In genomic region chr6:35487653-35488516, GRCh38 we compare ENCODE assay signal across 9 cellular contexts. TPM values are rescaled to one million over a fixed set of nuclear protein-coding genes. Genes with fewer than 3 reads are reported as not detected.
DNase-seq lines count a peak whose midpoint lies in the region; ATAC-seq and TF ChIP-seq lines count a peak whose summit lies in the region.
"Had no signal": no experiment of that assay in that cellular context is flagged by ENCODE, and none has a peak within 500 bp of the region (broad histone marks: within the 10 kb centered on the region; RNA-seq: fewer than 3 reads in every experiment).

No MANE protein-coding gene starts in this region.

- peaks cover 31% of the 10 kb centered on the region for H3K4me1 ChIP-seq in GM23248 (ENCODE audit: insufficient read depth)
- peaks cover 48% of the 10 kb centered on the region for H3K4me1 ChIP-seq in PC-3 (ENCODE audit: insufficient read depth, low read length)
- peaks cover 71 to 98% (median 80%) of the 10 kb centered on the region in 3 donors for H3K4me1 ChIP-seq in esophagus squamous epithelium
- H3K4me1 ChIP-seq in sigmoid colon, result peaks cover 0 to 100% (median 92%) of the 10 kb centered on the region in 4 donors

- ATAC-seq in PC-3 (peak; percentile 23), GM21423 (IDR thresholded peaks at IDR 0.05; ENCODE audit: unreplicated experiment) (no peak)

- BruUV-seq in PC-3 (replicated peaks; lab: Mats Ljungman, UMichigan), result no TSS peak

- TF ChIP-seq EP300 in sigmoid colon (IDR thresholded peaks at IDR 0.05), result no peak

- H4K20me1 ChIP-seq in GM23248 (ENCODE audit: insufficient read depth), result no peaks in the 10 kb centered on the region
- no peaks in the 10 kb centered on the region for H4K20me1 ChIP-seq in PC-3 (ENCODE audit: low read length)

- H3K9me2 ChIP-seq in GM23248 (ENCODE audit: insufficient read depth), result no peaks in the 10 kb centered on the region
- no peaks in the 10 kb centered on the region for H3K9me2 ChIP-seq in PC-3 (replicated peaks; ENCODE audit: low read length)

- no peaks in the 10 kb centered on the region for H3K36me3 Mint-ChIP-seq in activated CD4-positive, alpha-beta memory T cell treated with anti-CD3 and anti-CD28 coated beads, Interleukin-2, amount 10 ng/mL, durations not matched to agents 7 days and 5 days (ENCODE audit: low read depth)

- POLR2A ChIA-PET in PC-3 (lab: Charles Lee; ENCODE audit: unreplicated experiment), result no interaction called here
- POLR2A ChIA-PET in activated CD4-positive, alpha-beta memory T cell treated with anti-CD3 and anti-CD28 coated beads, Interleukin-2, amount 10 ng/mL, durations not matched to agents 7 days and 5 days (lab: Charles Lee), result interaction anchor here (1.2 to 1.4 kb wide), 2 partner anchors 10 to 13 kb away, joined by 3 read pairs; no protein-coding TSS in a partner anchor

- H3K27me3 ChIP-seq in GM23248 (replicated peaks; ENCODE audit: insufficient read depth), result no peaks in the 10 kb centered on the region
- no peaks in the 10 kb centered on the region for H3K27me3 ChIP-seq in PC-3 (ENCODE audit: low read length)
- peaks cover 0 to 5% (median 0%) of the 10 kb centered on the region in 4 donors for H3K27me3 ChIP-seq in esophagus squamous epithelium
- no peaks in the 10 kb centered on the region for H3K27me3 ChIP-seq in sigmoid colon

- H3K27me3 Mint-ChIP-seq in activated CD4-positive, alpha-beta memory T cell treated with anti-CD3 and anti-CD28 coated beads, Interleukin-2, amount 10 ng/mL, durations not matched to agents 7 days and 5 days, result no peaks in the 10 kb centered on the region

- no peak overlapping the region for H3K27ac Mint-ChIP-seq in activated CD4-positive, alpha-beta memory T cell treated with anti-CD3 and anti-CD28 coated beads, Interleukin-2, amount 10 ng/mL, durations not matched to agents 7 days and 5 days

- H3K27ac ChIP-seq in GM23248 (no peak overlapping the region), PC-3 (ENCODE audit: low read length) (peak overlapping the region; percentile 62), esophagus squamous epithelium (peak overlapping the region; percentile 91 to 99 (median 96)), sigmoid colon (peak overlapping the region; percentile 100)

- H3K79me2 ChIP-seq in GM23248 (ENCODE audit: insufficient read depth) (peaks cover 79% of the 10 kb centered on the region), PC-3 (ENCODE audit: low read length) (peaks cover 16% of the 10 kb centered on the region)

- no peaks in the 10 kb centered on the region for H3K36me3 ChIP-seq in GM23248 (ENCODE audit: low read depth)
- H3K36me3 ChIP-seq in PC-3 (ENCODE audit: low read depth, low read length), result no peaks in the 10 kb centered on the region
- peaks cover 0 to 20% (median 0%) of the 10 kb centered on the region in 3 donors for H3K36me3 ChIP-seq in esophagus squamous epithelium
- peaks cover 0 to 23% (median 11%) of the 10 kb centered on the region in 4 donors for H3K36me3 ChIP-seq in sigmoid colon

- H3K4me3 ChIP-seq in GM23248 (no peak overlapping the region), PC-3 (ENCODE audit: low read length) (no peak overlapping the region; the same call in 1 of the 2 replicates), esophagus squamous epithelium (no peak overlapping the region), sigmoid colon (peak overlapping the region in 1 of 4 donors; percentile 6)

- TF ChIP-seq POLR2A in esophagus squamous epithelium (IDR thresholded peaks at IDR 0.05), result peak in 1 of 4 donors; percentile 18
- peak in 1 of 2 donors; percentile 17 for TF ChIP-seq POLR2A in sigmoid colon (IDR thresholded peaks at IDR 0.05)

- WGBS in GM23248 (ENCODE audit: low coverage in 1 of 2, low lambda C conversion rate in 2 of 2, missing lambda C conversion rate in 2 of 2), 2 experiments, result 69 to 72% methylated on average over 9 of the region's 9 CpGs
- WGBS in esophagus squamous epithelium, 2 donors, result 18 to 45% methylated on average over 4 to 7 of the region's 9 CpGs
- WGBS in sigmoid colon, 2 donors, result 22 to 37% methylated on average over 9 of the region's 9 CpGs

- H3K9me3 Mint-ChIP-seq in activated CD4-positive, alpha-beta memory T cell treated with anti-CD3 and anti-CD28 coated beads, Interleukin-2, amount 10 ng/mL, durations not matched to agents 7 days and 5 days, result no peaks in the 10 kb centered on the region

- no peaks in the 10 kb centered on the region for H3K9me3 ChIP-seq in GM23248 (ENCODE audit: low read depth)
- H3K9me3 ChIP-seq in PC-3 (ENCODE audit: low read length), result no peaks in the 10 kb centered on the region
- H3K9me3 ChIP-seq in esophagus squamous epithelium, result no peaks in the 10 kb centered on the region
- H3K9me3 ChIP-seq in sigmoid colon, result no peaks in the 10 kb centered on the region

- H2AFZ ChIP-seq in GM23248, result no peak overlapping the region
- H2AFZ ChIP-seq in PC-3 (ENCODE audit: low read length), result peak overlapping the region; percentile 41

- CTCF ChIA-PET in PC-3 (lab: Charles Lee), result no interaction called here
- CTCF ChIA-PET in activated CD4-positive, alpha-beta memory T cell treated with anti-CD3 and anti-CD28 coated beads, Interleukin-2, amount 10 ng/mL, durations not matched to agents 7 days and 5 days (lab: Charles Lee), result interaction anchor here (0.9 kb wide), 1 partner anchor 20 kb away, joined by 4 read pairs; no protein-coding TSS in a partner anchor

- intact Hi-C loops in PC-3 (cut with micrococcal nuclease), result no loop called here
- intact Hi-C loops in esophagus squamous epithelium (cut with DNase I), result no loop called here
- intact Hi-C loops in sigmoid colon (cut with DNase I), result no loop called here

- H3F3A ChIP-seq in GM23248 (ENCODE audit: insufficient read depth) (no peaks in the 10 kb centered on the region), PC-3 (ENCODE audit: low read length, unreplicated experiment) (no peaks in the 10 kb centered on the region)

- H3K4me2 ChIP-seq in GM23248 (ENCODE audit: unreplicated experiment) (no peak overlapping the region), PC-3 (ENCODE audit: low read length) (peak overlapping the region; percentile 60)

- TF ChIP-seq CTCF in PC-3 (conservative IDR thresholded peaks at IDR 0.05; ENCODE audit: low read depth, low read length) (no peak), esophagus squamous epithelium (IDR thresholded peaks at IDR 0.05) (no peak), sigmoid colon (IDR thresholded peaks at IDR 0.05) (no peak)

- H3K4me3 Mint-ChIP-seq in activated CD4-positive, alpha-beta memory T cell treated with anti-CD3 and anti-CD28 coated beads, Interleukin-2, amount 10 ng/mL, durations not matched to agents 7 days and 5 days, result no peak overlapping the region

- in situ Hi-C loops in GM23248 (cut with MboI), result no loop called here

- peak; percentile 37 for DNase-seq in GM23248
- peak; percentile 48 for DNase-seq in PC-3
- DNase-seq in esophagus squamous epithelium (lab: John Stamatoyannopoulos, UW), result no peak
- DNase-seq in sigmoid colon, result peak; percentile 90
- DNase-seq in activated CD4-positive, alpha-beta memory T cell treated with anti-CD3 and anti-CD28 coated beads, Interleukin-2, amount 10 ng/mL, durations not matched to agents 7 days and 5 days, result no peak
- no peak for DNase-seq in germinal center (ENCODE audit: low spot score)
- DNase-seq in retina, result no peak

- H3K4me1 Mint-ChIP-seq in activated CD4-positive, alpha-beta memory T cell treated with anti-CD3 and anti-CD28 coated beads, Interleukin-2, amount 10 ng/mL, durations not matched to agents 7 days and 5 days, result peaks cover 9% of the 10 kb centered on the region

- H3K9ac ChIP-seq in GM23248, result no peak overlapping the region
- H3K9ac ChIP-seq in PC-3 (ENCODE audit: low read length), result no peak overlapping the region

RNA-seq across cellular contexts. Expression of gene TEAD3, which starts 9.0 kb away (rescaled TPM):
- 10.5 and 12.0 TPM in 2 replicates for total RNA-seq in GM23248 (2014; rRNA removed; shearing (Covaris generic))
- polyA plus RNA-seq in GM23248 (2016; fragmentation: Nextera tagmentation; extraction: Ambion mirVana) (6.9 TPM in 2 replicates), sigmoid colon (10 to 100 TPM; 14.4 to 25.2 (median 14.6) TPM)
- total RNA-seq in PC-3 (2014; rRNA removed) (9.2 and 15.4 TPM in 2 replicates), esophagus squamous epithelium (10 to 100 TPM; 13.7 to 33.5 (median 29.3) TPM), sigmoid colon (10 to 100 TPM; 50.4 to 95.8 (median 74.8) TPM)
- total RNA-seq in activated CD4-positive, alpha-beta memory T cell treated with anti-CD3 and anti-CD28 coated beads, Interleukin-2, amount 10 ng/mL, durations not matched to agents 7 days and 5 days, result under 1 TPM; 0.13 to 0.23 TPM

RNA-seq across cellular contexts. Expression of gene RPL10A, which starts 19.7 kb away (rescaled TPM):
- total RNA-seq in GM23248 (2014; rRNA removed; shearing (Covaris generic)), result 852 and 915 TPM in 2 replicates
- polyA plus RNA-seq in GM23248 (2016; fragmentation: Nextera tagmentation; extraction: Ambion mirVana) (346 and 366 TPM in 2 replicates), sigmoid colon (1,000 to 10,000 TPM; 1,931 to 3,217 (median 2,051) TPM)
- total RNA-seq in PC-3 (2014; rRNA removed) (1,114 and 1,509 TPM in 2 replicates), esophagus squamous epithelium (1,000 to 10,000 TPM; 1,152 to 2,101 (median 1,461) TPM), sigmoid colon (1,000 to 10,000 TPM; 1,381 to 2,837 (median 2,184) TPM)
- total RNA-seq in activated CD4-positive, alpha-beta memory T cell treated with anti-CD3 and anti-CD28 coated beads, Interleukin-2, amount 10 ng/mL, durations not matched to agents 7 days and 5 days, result 1,000 to 10,000 TPM; 1,239 to 1,245 TPM

RNA-seq across cellular contexts. Expression of gene TULP1, which starts 24.8 kb away (rescaled TPM):
- not detected in 2 replicates for total RNA-seq in GM23248 (2014; rRNA removed; shearing (Covaris generic))
- polyA plus RNA-seq in GM23248 (2016; fragmentation: Nextera tagmentation; extraction: Ambion mirVana), result not detected in 2 replicates
- total RNA-seq in PC-3 (2014; rRNA removed), result not detected in 2 replicates
- not detected for total RNA-seq in esophagus squamous epithelium
- total RNA-seq in sigmoid colon, result not detected
- polyA plus RNA-seq in sigmoid colon, result not detected
- total RNA-seq in activated CD4-positive, alpha-beta memory T cell treated with anti-CD3 and anti-CD28 coated beads, Interleukin-2, amount 10 ng/mL, durations not matched to agents 7 days and 5 days, result not detected
- total RNA-seq: kidney epithelial cell had no signal

RNA-seq across cellular contexts. Expression of gene FANCE, which starts 35.7 kb away (rescaled TPM):
- total RNA-seq in GM23248 (2014; rRNA removed; shearing (Covaris generic)), result 9.7 and 14.7 TPM in 2 replicates
- polyA plus RNA-seq in GM23248 (2016; fragmentation: Nextera tagmentation; extraction: Ambion mirVana), result 3.7 and 4.3 TPM in 2 replicates
- 13.8 and 18.6 TPM in 2 replicates for total RNA-seq in PC-3 (2014; rRNA removed)
- total RNA-seq in esophagus squamous epithelium, result 10 to 100 TPM in 1 of 4 donors, 1 to 10 TPM in 3; 6.9 to 15.5 (median 8.0) TPM
- total RNA-seq in sigmoid colon, result 1 to 10 TPM; 3.3 to 3.9 (median 3.7) TPM
- polyA plus RNA-seq in sigmoid colon, result 1 to 10 TPM; 2.4 to 5.2 (median 3.2) TPM
- 10 to 100 TPM; 10.3 to 10.4 TPM for total RNA-seq in activated CD4-positive, alpha-beta memory T cell treated with anti-CD3 and anti-CD28 coated beads, Interleukin-2, amount 10 ng/mL, durations not matched to agents 7 days and 5 days

Comparison
In these comparisons a context has a peak if more than half of its experiments do, and no peak if none do; other contexts are left out.
1. DNase-seq: peak in GM23248 (single experiment), PC-3 (single experiment) and sigmoid colon (single experiment); none in esophagus squamous epithelium (single experiment), activated CD4-positive, alpha-beta memory T cell treated with anti-CD3 and anti-CD28 coated beads, Interleukin-2, amount 10 ng/mL, durations not matched to agents 7 days and 5 days (single experiment), germinal center (single experiment) and retina (single experiment).